Comparison of ENCODE assay signal across 8 cellular contexts in the genomic region with DNA sequence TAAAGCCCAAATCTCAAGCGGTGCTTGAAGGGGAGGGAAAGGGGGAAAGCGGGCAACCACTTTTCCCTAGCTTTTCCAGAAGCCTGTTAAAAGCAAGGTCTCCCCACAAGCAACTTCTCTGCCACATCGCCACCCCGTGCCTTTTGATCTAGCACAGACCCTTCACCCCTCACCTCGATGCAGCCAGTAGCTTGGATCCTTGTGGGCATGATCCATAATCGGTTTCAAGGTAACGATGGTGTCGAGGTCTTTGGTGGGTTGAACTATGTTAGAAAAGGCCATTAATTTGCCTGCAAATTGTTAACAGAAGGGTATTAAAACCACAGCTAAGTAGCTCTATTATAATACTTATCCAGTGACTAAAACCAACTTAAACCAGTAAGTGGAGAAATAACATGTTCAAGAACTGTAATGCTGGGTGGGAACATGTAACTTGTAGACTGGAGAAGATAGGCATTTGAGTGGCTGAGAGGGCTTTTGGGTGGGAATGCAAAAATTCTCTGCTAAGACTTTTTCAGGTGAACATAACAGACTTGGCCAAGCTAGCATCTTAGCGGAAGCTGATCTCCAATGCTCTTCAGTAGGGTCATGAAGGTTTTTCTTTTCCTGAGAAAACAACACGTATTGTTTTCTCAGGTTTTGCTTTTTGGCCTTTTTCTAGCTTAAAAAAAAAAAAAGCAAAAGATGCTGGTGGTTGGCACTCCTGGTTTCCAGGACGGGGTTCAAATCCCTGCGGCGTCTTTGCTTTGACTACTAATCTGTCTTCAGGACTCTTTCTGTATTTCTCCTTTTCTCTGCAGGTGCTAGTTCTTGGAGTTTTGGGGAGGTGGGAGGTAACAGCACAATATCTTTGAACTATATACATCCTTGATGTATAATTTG. TPM values are rescaled to one million over a fixed set of nuclear protein-coding genes. Genes with fewer than 3 reads are reported as not detected.
DNase-seq lines count a peak whose midpoint lies in the region; ATAC-seq and TF ChIP-seq lines count a peak whose summit lies in the region.

No MANE protein-coding gene starts in this region.

- H3K9ac ChIP-seq in HUES6 (ENCODE audit: low read length) (peak overlapping the region; percentile 90), mammary epithelial cell (ENCODE audit: insufficient read depth, low read length) (peak overlapping the region; percentile 100)

- CTCF ChIA-PET in mammary epithelial cell (lab: Charles Lee; ENCODE audit: low non-redundant PET): interaction anchor here (0.6 kb wide), 1 partner anchor 620 kb away, joined by 3 read pairs; no protein-coding TSS in a partner anchor

- peak overlapping the region; percentile 86 for H3K4me2 ChIP-seq in mammary epithelial cell (ENCODE audit: insufficient read depth, low read depth, low read length)

- no peak for DNase-seq in BE2C
- no peak for DNase-seq in mammary epithelial cell
- DNase-seq in putamen (ENCODE audit: low spot score): no peak

- peaks cover 44% of the 10 kb centered on the region for H4K20me1 ChIP-seq in mammary epithelial cell (ENCODE audit: insufficient read depth, low read length)

- peak overlapping the region; percentile 96 for H3K4me3 ChIP-seq in BE2C (ENCODE audit: low read depth, low read length)
- peak overlapping the region; percentile 95 for H3K4me3 ChIP-seq in HUES6 (ENCODE audit: low read depth, low read length)
- peak overlapping the region; percentile 75 to 99 (median 99) for H3K4me3 ChIP-seq in mammary epithelial cell (replicated peaks in 1 of 3; ENCODE audit: insufficient read depth in 1 of 3, low read depth in 2 of 3, low read length in 3 of 3)
- peak overlapping the region; percentile 94 for H3K4me3 ChIP-seq in mesodermal cell (ENCODE audit: extremely low read depth, insufficient read depth, low read length, poor library complexity, severe bottlenecking)

- in situ Hi-C loops in mammary epithelial cell (cut with MboI; ENCODE audit: low sequenced_read_pairs in 2 of 2): loop anchor here in 1 of 2 donors (5.0 kb wide), 2 partner anchors 33 to 123 kb away; a partner anchor contains a TSS

- H3K36me3 Mint-ChIP-seq in activated T-helper 17 cell treated with anti-CD3 and anti-CD28 coated beads, Interleukin-2, amount 50 U/mL, for 72 hours (ENCODE audit: low read depth): no peaks in the 10 kb centered on the region

- no peak for ATAC-seq in GM18517 (IDR thresholded peaks at IDR 0.05; ENCODE audit: unreplicated experiment)
- no peak for ATAC-seq in activated T-helper 17 cell treated with anti-CD3 and anti-CD28 coated beads, Interleukin-2, amount 50 U/mL, for 72 hours (replicated peaks)
- ATAC-seq in GM21528 (IDR thresholded peaks at IDR 0.05; ENCODE audit: low FRiP score, unreplicated experiment): no peak

- H3K27me3 ChIP-seq in BE2C (0 out of 2 replicates have a peak, but pooled peaks cover 9% of the 10 kb centered on the region), HUES6 (ENCODE audit: control insufficient read depth, insufficient read depth, low read length) (no peaks in the 10 kb centered on the region), mammary epithelial cell (ENCODE audit: insufficient read depth, low read length) (no peaks in the 10 kb centered on the region)

- no peaks in the 10 kb centered on the region for H3K27me3 Mint-ChIP-seq in activated T-helper 17 cell treated with anti-CD3 and anti-CD28 coated beads, Interleukin-2, amount 50 U/mL, for 72 hours

- dilution Hi-C loops in mammary epithelial cell (cut with HindIII; ENCODE audit: low sequenced_read_pairs): no loop called here

- H3K4me1 Mint-ChIP-seq in activated T-helper 17 cell treated with anti-CD3 and anti-CD28 coated beads, Interleukin-2, amount 50 U/mL, for 72 hours: peaks cover 56% of the 10 kb centered on the region

- BruUV-seq in mammary epithelial cell (replicated peaks; lab: Mats Ljungman, UMichigan): no TSS peak

- H3K9me3 Mint-ChIP-seq in activated T-helper 17 cell treated with anti-CD3 and anti-CD28 coated beads, Interleukin-2, amount 50 U/mL, for 72 hours: no peaks in the 10 kb centered on the region

- intact Hi-C loops in mammary epithelial cell (cut with micrococcal nuclease): loop anchor here (5.0 kb wide), 1 partner anchor 228 kb away; no protein-coding TSS in a partner anchor

- H3K36me3 ChIP-seq in BE2C (peaks cover 63% of the 10 kb centered on the region), HUES6 (ENCODE audit: control insufficient read depth, insufficient read depth, low read length) (peaks cover 59% of the 10 kb centered on the region), mammary epithelial cell (ENCODE audit: insufficient read depth, low read length) (peaks cover 26% of the 10 kb centered on the region), mesodermal cell (ENCODE audit: control insufficient read depth, insufficient read depth, low read length) (peaks cover 59% of the 10 kb centered on the region)

- H3K9me3 ChIP-seq in BE2C (no peaks in the 10 kb centered on the region), HUES6 (ENCODE audit: control insufficient read depth, insufficient read depth, low read depth, low read length) (no peaks in the 10 kb centered on the region), mammary epithelial cell (replicated peaks; ENCODE audit: insufficient read depth, low read length) (no peaks in the 10 kb centered on the region), mesodermal cell (ENCODE audit: control insufficient read depth, low read length) (no peaks in the 10 kb centered on the region)

- WGBS in mammary epithelial cell (ENCODE audit: low coverage, missing lambda C conversion rate): 9% methylated on average over 13 of the region's 13 CpGs
- 91 to 100% methylated on average over 2 to 4 of the region's 13 CpGs for WGBS in mesodermal cell (ENCODE audit: insufficient coverage in 2 of 2), 2 experiments

- H3K4me3 Mint-ChIP-seq in activated T-helper 17 cell treated with anti-CD3 and anti-CD28 coated beads, Interleukin-2, amount 50 U/mL, for 72 hours: no peak overlapping the region

- H3K27ac Mint-ChIP-seq in activated T-helper 17 cell treated with anti-CD3 and anti-CD28 coated beads, Interleukin-2, amount 50 U/mL, for 72 hours: no peak overlapping the region

- H3K27ac ChIP-seq in HUES6 (ENCODE audit: low read depth, low read length) (no peak overlapping the region), mammary epithelial cell (ENCODE audit: insufficient read depth, low read depth, low read length) (peak overlapping the region; percentile 98), mesodermal cell (ENCODE audit: low read depth, low read length, severe bottlenecking) (peak overlapping the region; percentile 100)

- 0 out of 2 replicates have a peak, but pooled peaks cover 4% of the 10 kb centered on the region for H3K4me1 ChIP-seq in BE2C
- H3K4me1 ChIP-seq in HUES6 (ENCODE audit: control insufficient read depth, insufficient read depth, low read length): peaks cover 12% of the 10 kb centered on the region; the same call in 1 of the 2 replicates
- peaks cover 17% of the 10 kb centered on the region for H3K4me1 ChIP-seq in mammary epithelial cell (ENCODE audit: insufficient read depth, low read length)
- H3K4me1 ChIP-seq in mesodermal cell (ENCODE audit: control insufficient read depth, insufficient read depth, low read length, poor library complexity, severe bottlenecking): peaks cover 4% of the 10 kb centered on the region

- TF ChIP-seq CTCF in BE2C (IDR thresholded peaks at IDR 0.05; ENCODE audit: low read depth, low read length): no peak
- TF ChIP-seq CTCF in mammary epithelial cell (conservative IDR thresholded peaks at IDR 0.05 in 1 of 2, IDR thresholded peaks at IDR 0.05 in 1 of 2; ENCODE audit: extremely low read depth in 1 of 2, insufficient read depth in 1 of 2, low read depth in 1 of 2, low read length in 2 of 2): no peak

- peaks cover 55% of the 10 kb centered on the region for H3K79me2 ChIP-seq in mammary epithelial cell (ENCODE audit: insufficient read depth, low read length)

- no peak overlapping the region for H2AFZ ChIP-seq in mammary epithelial cell (ENCODE audit: low read depth, low read length)

RNA-seq across cellular contexts. Expression of a gene that starts 6.8 kb away (rescaled TPM):
- 273 TPM for polyA plus RNA-seq in BE2C (2012; ENCODE audit: insufficient read depth, insufficient read length, low read depth)
- total RNA-seq in mammary epithelial cell: over 10,000 TPM in 1 of 2 donors, 1,000 to 10,000 TPM in 1; 9,320 to 20,636 TPM
- 211 TPM for polyA plus RNA-seq in mammary epithelial cell
- polyA minus RNA-seq in mammary epithelial cell: 7,117 TPM
- polyA plus RNA-seq in mesodermal cell (2013, experiment 1 of 2): 1,431 TPM
- polyA plus RNA-seq in mesodermal cell (2013, experiment 2 of 2): 2,018 TPM
- over 10,000 TPM in 1 of 2 donors, 1,000 to 10,000 TPM in 1; 5,547 to 22,796 TPM for total RNA-seq in activated T-helper 17 cell treated with anti-CD3 and anti-CD28 coated beads, Interleukin-2, amount 50 U/mL, for 72 hours

RNA-seq across cellular contexts. Expression of a gene that starts 19.2 kb away (rescaled TPM):
- 66.9 TPM for polyA plus RNA-seq in BE2C (2012; ENCODE audit: insufficient read depth, insufficient read length, low read depth)
- 10 to 100 TPM; 66.0 to 75.0 TPM for total RNA-seq in mammary epithelial cell
- polyA plus RNA-seq in mammary epithelial cell: 64.8 TPM
- polyA minus RNA-seq in mammary epithelial cell: 45.1 TPM
- polyA plus RNA-seq in mesodermal cell (2013, experiment 1 of 2): 102 TPM
- polyA plus RNA-seq in mesodermal cell (2013, experiment 2 of 2): 89.8 TPM
- 10 to 100 TPM; 80.4 to 86.8 TPM for total RNA-seq in activated T-helper 17 cell treated with anti-CD3 and anti-CD28 coated beads, Interleukin-2, amount 50 U/mL, for 72 hours

RNA-seq across cellular contexts. Expression of a gene that starts 52.5 kb away (rescaled TPM):
- 99.8 TPM for polyA plus RNA-seq in BE2C (2012; ENCODE audit: insufficient read depth, insufficient read length, low read depth)
- total RNA-seq in mammary epithelial cell: 10 to 100 TPM; 21.0 to 42.5 TPM
- 46.5 TPM for polyA plus RNA-seq in mammary epithelial cell
- polyA minus RNA-seq in mammary epithelial cell: 38.3 TPM
- polyA plus RNA-seq in mesodermal cell (2013, experiment 1 of 2): 24.9 TPM
- 23.5 TPM for polyA plus RNA-seq in mesodermal cell (2013, experiment 2 of 2)
- 100 to 1,000 TPM in 1 of 2 donors, 10 to 100 TPM in 1; 54.3 to 124 TPM for total RNA-seq in activated T-helper 17 cell treated with anti-CD3 and anti-CD28 coated beads, Interleukin-2, amount 50 U/mL, for 72 hours
